ENCODE assay signal across 26 cellular contexts in the genomic region with DNA sequence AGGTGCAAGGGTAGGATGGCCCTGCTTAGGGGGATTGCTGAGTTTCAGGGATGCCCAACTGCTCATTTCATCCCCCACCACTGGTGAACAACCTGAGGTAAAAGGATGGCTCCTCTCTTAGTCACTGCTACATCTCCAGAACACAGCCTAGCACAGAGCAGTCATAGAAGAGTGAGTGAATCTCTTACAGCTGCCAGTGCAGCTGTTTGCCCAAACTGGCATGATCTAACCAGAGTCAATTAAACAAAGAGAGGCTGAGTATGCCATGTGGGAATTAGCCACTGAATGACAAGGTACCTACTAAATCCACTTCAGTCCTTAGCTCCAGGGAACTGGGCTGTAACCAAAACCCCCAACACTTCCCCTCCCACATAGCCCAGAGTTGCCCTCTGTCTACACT. TPM values are rescaled to one million over a fixed set of nuclear protein-coding genes. Genes with fewer than 3 reads are reported as not detected.
DNase-seq lines count a peak whose midpoint lies in the region; ATAC-seq, FAIRE-seq and TF ChIP-seq lines count a peak whose summit lies in the region.
"Had no signal": no experiment of that assay in that cellular context is flagged by ENCODE, and none has a peak within 500 bp of the region (broad histone marks: within the 10 kb centered on the region; RNA-seq: fewer than 3 reads in every experiment).

No MANE protein-coding gene starts in this region.

- H3K27me3 ChIP-seq in dorsolateral prefrontal cortex = no peaks in the 10 kb centered on the region
- no peaks in the 10 kb centered on the region for H3K27me3 ChIP-seq in neural progenitor cell
- no peaks in the 10 kb centered on the region for H3K27me3 ChIP-seq in uterus
- H3K27me3 ChIP-seq: MG63, neutrophil, thyroid gland had no signal

- H3K4me3 ChIP-seq in dorsolateral prefrontal cortex (peak overlapping the region in 6 of 59 donors; percentile 55 to 68 (median 58)), neural progenitor cell (no peak overlapping the region), uterus (no peak overlapping the region)
- H3K4me3 ChIP-seq: A549, MG63, PC-9, thyroid gland had no signal

- peaks cover 23% of the 10 kb centered on the region for H3K4me1 ChIP-seq in neural progenitor cell
- H3K4me1 ChIP-seq in uterus = no peaks in the 10 kb centered on the region
- H3K4me1 ChIP-seq: thyroid gland had no signal

- H3K27me3 Mint-ChIP-seq in activated T-cell treated with anti-CD3 and anti-CD28 coated beads, Interleukin-2, amount 50 U/mL, for 24 hours = no peaks in the 10 kb centered on the region
- peaks cover 2% of the 10 kb centered on the region for H3K27me3 Mint-ChIP-seq in neural progenitor cell (ENCODE audit: insufficient read depth, low read depth)
- H3K27me3 Mint-ChIP-seq: activated naive CD8-positive, alpha-beta T cell treated with anti-CD3 and anti-CD28 coated beads, Interleukin-2, amount 10 ng/mL, durations not matched to agents 7 days and 5 days; memory B cell had no signal

- TF ChIP-seq POLR2A in uterus (IDR thresholded peaks at IDR 0.05) = no peak

- no peaks in the 10 kb centered on the region for H3K9me3 Mint-ChIP-seq in activated T-cell treated with anti-CD3 and anti-CD28 coated beads, Interleukin-2, amount 50 U/mL, for 24 hours
- no peaks in the 10 kb centered on the region for H3K9me3 Mint-ChIP-seq in neural progenitor cell
- H3K9me3 Mint-ChIP-seq: activated naive CD8-positive, alpha-beta T cell treated with anti-CD3 and anti-CD28 coated beads, Interleukin-2, amount 10 ng/mL, durations not matched to agents 7 days and 5 days; CD14-positive monocyte; memory B cell had no signal

- no peak overlapping the region for H3K9ac ChIP-seq in neural progenitor cell
- H3K9ac ChIP-seq: SK-N-SH had no signal

- intact Hi-C loops in dorsolateral prefrontal cortex (cut with DNase I) = no loop called here
- intact Hi-C loops in uterus (cut with DNase I; ENCODE audit: low total_unique reads) = no loop called here

- no peak overlapping the region for H3K4me2 ChIP-seq in neural progenitor cell
- H3K4me2 ChIP-seq: A549, PC-9, SK-N-SH had no signal

- H3K27ac Mint-ChIP-seq in activated T-cell treated with anti-CD3 and anti-CD28 coated beads, Interleukin-2, amount 50 U/mL, for 24 hours = peak overlapping the region; percentile 75
- H3K27ac Mint-ChIP-seq in neural progenitor cell = no peak overlapping the region
- H3K27ac Mint-ChIP-seq: activated naive CD8-positive, alpha-beta T cell treated with anti-CD3 and anti-CD28 coated beads, Interleukin-2, amount 10 ng/mL, durations not matched to agents 7 days and 5 days; memory B cell had no signal

- peaks cover 83% of the 10 kb centered on the region for H3K36me3 Mint-ChIP-seq in activated T-cell treated with anti-CD3 and anti-CD28 coated beads, Interleukin-2, amount 50 U/mL, for 24 hours (ENCODE audit: low read depth)
- H3K36me3 Mint-ChIP-seq in neural progenitor cell = peaks cover 39% of the 10 kb centered on the region

- TF ChIP-seq CTCF in dorsolateral prefrontal cortex (IDR thresholded peaks at IDR 0.05 in 54 of 56, conservative IDR thresholded peaks at IDR 0.05 in 2 of 56; ENCODE audit: low read depth in 1 of 56, partially characterized antibody in 56 of 56) = no peak
- TF ChIP-seq CTCF in neural progenitor cell (IDR thresholded peaks at IDR 0.05) = no peak
- TF ChIP-seq CTCF in uterus (IDR thresholded peaks at IDR 0.05) = no peak

- no peaks in the 10 kb centered on the region for H3K9me3 ChIP-seq in neural progenitor cell (ENCODE audit: low read depth)
- H3K9me3 ChIP-seq in uterus = no peaks in the 10 kb centered on the region
- H3K9me3 ChIP-seq: A549, MG63, neutrophil, SK-N-SH, thyroid gland had no signal

- H3K36me3 ChIP-seq in neural progenitor cell = peaks cover 20% of the 10 kb centered on the region
- H3K36me3 ChIP-seq in uterus = no peaks in the 10 kb centered on the region

- peaks cover 100% of the 10 kb centered on the region for H4K20me1 ChIP-seq in neural progenitor cell (ENCODE audit: low read depth)

- DNase-seq in activated T-cell treated with anti-CD3 and anti-CD28 coated beads, Interleukin-2, amount 50 U/mL, for 24 hours = no peak
- DNase-seq in activated T-cell treated with anti-CD3 and anti-CD28 coated beads for 4 hours (no peak), dorsolateral prefrontal cortex (no peak), neural progenitor cell (ENCODE audit: low spot score) (no peak), uterus (no peak), DMS79 (lab: John Stamatoyannopoulos, UW) (no peak), urothelium cell line (ENCODE audit: low spot score) (no peak)
- DNase-seq: activated naive CD8-positive, alpha-beta T cell treated with anti-CD3 and anti-CD28 coated beads, Interleukin-2, amount 10 ng/mL, durations not matched to agents 7 days and 5 days; activated T-cell treated with anti-CD3 and anti-CD28 coated beads, Interleukin-2, amount 50 U/mL, for 48 hours; DMS53; MG63; NCI-H1930; NCI-H524 treated with DMSO at 0.1 percent for 48 hours; PC-9; SK-N-SH; stimulated activated CD4-positive, alpha-beta T cell treated with anti-CD3 and anti-CD28 coated beads, Interleukin-4, amount 100 ng/mL, for 1 hour; stimulated activated CD8-positive, alpha-beta memory T cell treated with anti-CD3 and anti-CD28 coated beads, Interleukin-4, amount 100 ng/mL, for 48 hours; thyroid gland had no signal

- peaks cover 9% of the 10 kb centered on the region for H3K4me1 Mint-ChIP-seq in activated T-cell treated with anti-CD3 and anti-CD28 coated beads, Interleukin-2, amount 50 U/mL, for 24 hours (ENCODE audit: low read depth)
- H3K4me1 Mint-ChIP-seq in neural progenitor cell = peaks cover 17% of the 10 kb centered on the region
- H3K4me1 Mint-ChIP-seq: CD14-positive monocyte had no signal

- no peak for FAIRE-seq in urothelium cell line (lab: Jason Lieb, UNC)
- FAIRE-seq: A549, GM18507, GM19239 had no signal

- H3K27ac ChIP-seq in dorsolateral prefrontal cortex (peak overlapping the region in 56 of 59 donors; percentile 1 to 97 (median 93)), neural progenitor cell (peak overlapping the region; percentile 11), uterus (peak overlapping the region; percentile 97 to 99)
- H3K27ac ChIP-seq: A549, neutrophil, PC-9, thyroid gland had no signal

- no peak for ATAC-seq in HG02885 (IDR thresholded peaks at IDR 0.05; ENCODE audit: poor library complexity, unreplicated experiment)
- ATAC-seq: A549, sciatic nerve had no signal

- H3K4me3 Mint-ChIP-seq in activated T-cell treated with anti-CD3 and anti-CD28 coated beads, Interleukin-2, amount 50 U/mL, for 24 hours = no peak overlapping the region
- H3K4me3 Mint-ChIP-seq in neural progenitor cell = no peak overlapping the region
- H3K4me3 Mint-ChIP-seq: activated naive CD8-positive, alpha-beta T cell treated with anti-CD3 and anti-CD28 coated beads, Interleukin-2, amount 10 ng/mL, durations not matched to agents 7 days and 5 days; CD14-positive monocyte; memory B cell had no signal

- H3K79me2 ChIP-seq in neural progenitor cell (ENCODE audit: low read depth) = peaks cover 64% of the 10 kb centered on the region

- peaks cover 81% of the 10 kb centered on the region for H3F3A ChIP-seq in neural progenitor cell (ENCODE audit: low read depth)

- H2AFZ ChIP-seq in neural progenitor cell (replicated peaks) = no peak overlapping the region
- H2AFZ ChIP-seq: PC-9 had no signal

RNA-seq across cellular contexts. Expression of gene NCKIPSD, which starts 6.8 kb away (rescaled TPM):
- 100 to 1,000 TPM in 69 of 120 experiments, 10 to 100 TPM in 51; 66.3 to 147 (median 103) TPM for total RNA-seq in dorsolateral prefrontal cortex
- total RNA-seq in neural progenitor cell (ENCODE audit: low replicate concordance) = 32.8 and 69.1 TPM in 2 replicates
- total RNA-seq in uterus = 10 to 100 TPM; 11.0 to 48.9 (median 25.6) TPM

RNA-seq across cellular contexts. Expression of gene IP6K2, which starts 24.5 kb away (rescaled TPM):
- total RNA-seq in dorsolateral prefrontal cortex = 100 to 1,000 TPM in 31 of 120 experiments, 10 to 100 TPM in 89; 63.9 to 128 (median 92.9) TPM
- total RNA-seq in neural progenitor cell (ENCODE audit: low replicate concordance) = 130 and 186 TPM in 2 replicates
- 10 to 100 TPM; 45.6 to 91.7 (median 78.0) TPM for total RNA-seq in uterus

RNA-seq across cellular contexts. Expression of gene CELSR3, which starts 29.9 kb away (rescaled TPM):
- 10 to 100 TPM; 21.5 to 68.6 (median 39.9) TPM for total RNA-seq in dorsolateral prefrontal cortex
- total RNA-seq in neural progenitor cell (ENCODE audit: low replicate concordance) = 9.9 and 22.3 TPM in 2 replicates
- total RNA-seq in uterus = 1 to 10 TPM in 2 of 4 donors, under 1 TPM in 1, not detected in 1; under 0.01 to 3.4 (median 1.3) TPM

RNA-seq across cellular contexts. Expression of gene SLC26A6, which starts 57.3 kb away (rescaled TPM):
- total RNA-seq in dorsolateral prefrontal cortex = 10 to 100 TPM in 97 of 120 experiments, 1 to 10 TPM in 23; 5.6 to 28.6 (median 13.1) TPM
- 42.5 and 78.9 TPM in 2 replicates for total RNA-seq in neural progenitor cell (ENCODE audit: low replicate concordance)
- total RNA-seq in uterus = 10 to 100 TPM in 3 of 4 donors, under 1 TPM in 1; 0.59 to 98.1 (median 15.2) TPM

Comparison
In these comparisons a context has a peak if more than half of its experiments do, and no peak if none do; other contexts are left out.
1. H3K27ac ChIP-seq: peak in every context shown above with its lines; median percentile 98 in uterus; 93 in dorsolateral prefrontal cortex; 11 in neural progenitor cell.